10 cellular contexts compared by ENCODE assay signal in genomic region chr1:154751690-154752089, GRCh38.
DNase-seq lines count a peak whose midpoint lies in the region; ATAC-seq, FAIRE-seq and TF ChIP-seq lines count a peak whose summit lies in the region.
"Had no signal": no experiment of that assay in that cellular context is flagged by ENCODE, and none has a peak within 500 bp of the region (broad histone marks: within the 10 kb centered on the region; RNA-seq: fewer than 3 reads in every experiment).

No MANE protein-coding gene starts in this region.

- no peaks in the 10 kb centered on the region for H3K4me1 ChIP-seq in K562 (replicated peaks in 1 of 2; ENCODE audit: control insufficient read depth in 2 of 2, insufficient read depth in 2 of 2, low read length in 2 of 2)
- H3K4me1 ChIP-seq in PC-3 (ENCODE audit: insufficient read depth, low read length), result no peaks in the 10 kb centered on the region

- H4K20me1 ChIP-seq in K562 (replicated peaks; ENCODE audit: control insufficient read depth, insufficient read depth, low read length) (peaks cover 15% of the 10 kb centered on the region; the same call in 1 of the 2 replicates), PC-3 (ENCODE audit: low read length) (no peaks in the 10 kb centered on the region)

- no peak overlapping the region for H2AFZ ChIP-seq in K562 (ENCODE audit: low read depth, low read length)
- no peak overlapping the region for H2AFZ ChIP-seq in PC-3 (ENCODE audit: low read length)

- H3K79me2 ChIP-seq in K562 (ENCODE audit: control insufficient read depth, insufficient read depth, low read length) (no peaks in the 10 kb centered on the region), PC-3 (ENCODE audit: low read length) (no peaks in the 10 kb centered on the region)

- TF ChIP-seq RAD21 in K562 (CRISPR knock-in tag; conservative IDR thresholded peaks at IDR 0.05 in 1 of 2, IDR thresholded peaks at IDR 0.05 in 1 of 2), result no peak

- no peaks in the 10 kb centered on the region for H3K9me2 ChIP-seq in PC-3 (replicated peaks; ENCODE audit: low read length)

- no peaks in the 10 kb centered on the region for H3K9me3 Mint-ChIP-seq in natural killer cell
- H3K9me3 Mint-ChIP-seq: memory B cell had no signal

- H3K4me2 ChIP-seq in K562 (ENCODE audit: insufficient read depth, low read length) (no peak overlapping the region), PC-3 (ENCODE audit: low read length) (no peak overlapping the region)

- intact Hi-C loops in K562 (cut with micrococcal nuclease) (no loop called here), natural killer cell (cut with micrococcal nuclease) (no loop called here), PC-3 (cut with micrococcal nuclease) (no loop called here)

- no peaks in the 10 kb centered on the region for H3K36me3 ChIP-seq in K562 (ENCODE audit: control insufficient read depth, insufficient read depth, low read length)
- H3K36me3 ChIP-seq in PC-3 (ENCODE audit: low read depth, low read length), result no peaks in the 10 kb centered on the region

- H3K4me3 Mint-ChIP-seq in natural killer cell, result no peak overlapping the region
- H3K4me3 Mint-ChIP-seq: memory B cell had no signal

- no peaks in the 10 kb centered on the region for H3K9me1 ChIP-seq in K562 (ENCODE audit: control insufficient read depth, insufficient read depth, low read length)

- H3K36me3 Mint-ChIP-seq in natural killer cell, result no peaks in the 10 kb centered on the region
- H3K36me3 Mint-ChIP-seq: memory B cell had no signal

- TF ChIP-seq CTCF in K562 (IDR thresholded peaks at IDR 0.05 in 2 of 3, conservative IDR thresholded peaks at IDR 0.05 in 1 of 3; ENCODE audit: insufficient read depth in 2 of 3, low read depth in 1 of 3, low read length in 3 of 3), result no peak
- TF ChIP-seq CTCF in natural killer cell (IDR thresholded peaks at IDR 0.05), result no peak
- no peak for TF ChIP-seq CTCF in PC-3 (conservative IDR thresholded peaks at IDR 0.05; ENCODE audit: low read depth, low read length)

- no peak for ATAC-seq in K562
- ATAC-seq in natural killer cell, result no peak
- no peak for ATAC-seq in GM18519 (IDR thresholded peaks at IDR 0.05; ENCODE audit: low FRiP score, unreplicated experiment)
- no peak for ATAC-seq in HG03095 (IDR thresholded peaks at IDR 0.05; ENCODE audit: unreplicated experiment)
- ATAC-seq in PC-3, result no peak

- POLR2A ChIA-PET in K562 (lab: Yijun Ruan, JAX) (no interaction called here), PC-3 (lab: Charles Lee; ENCODE audit: unreplicated experiment) (no interaction called here)

- no peak overlapping the region for H3K27ac Mint-ChIP-seq in natural killer cell
- H3K27ac Mint-ChIP-seq: memory B cell had no signal

- DNase-seq in G401 (ENCODE audit: low spot score), result peak; percentile 23
- DNase-seq in NCI-H187 treated with DMSO at 0.1 percent for 48 hours (lab: John Stamatoyannopoulos, UW), result peak; percentile 99
- DNase-seq in K562 (ENCODE audit: extremely low read depth in 1 of 4, low spot score in 3 of 4), result no peak
- peak; percentile 12 for DNase-seq in natural killer cell
- DNase-seq in SHP77 treated with DMSO at 0.1 percent for 48 hours (lab: John Stamatoyannopoulos, UW), result no peak
- DNase-seq in PC-3, result no peak

- 2% methylated on average over 5 of the region's 5 CpGs for WGBS in K562 (ENCODE audit: insufficient coverage, low coverage, missing lambda C conversion rate)

- H3F3A ChIP-seq in PC-3 (ENCODE audit: low read length, unreplicated experiment), result no peaks in the 10 kb centered on the region

- TF ChIP-seq POLR2A in K562 (conservative IDR thresholded peaks at IDR 0.05), result no peak

- H3K27ac ChIP-seq in K562 (ENCODE audit: extremely low read depth, low read depth, low read length), result no peak overlapping the region
- H3K27ac ChIP-seq in PC-3 (ENCODE audit: low read length), result no peak overlapping the region
- H3K27ac ChIP-seq: SJCRH30 had no signal

- in situ Hi-C loops in G401 (cut with HindIII; ENCODE audit: low sequenced_read_pairs), result no loop called here
- in situ Hi-C loops in K562 (cut with MboI), result no loop called here

- CTCF ChIA-PET in K562 (lab: Yijun Ruan, JAX; ENCODE audit: low intra/inter-chr PET ratio) (no interaction called here), PC-3 (lab: Charles Lee) (no interaction called here)

- H3K4me3 ChIP-seq in K562 (no peak overlapping the region), PC-3 (ENCODE audit: low read length) (no peak overlapping the region)
- H3K4me3 ChIP-seq: SJCRH30 had no signal

- BruUV-seq in K562 (replicated peaks; lab: Mats Ljungman, UMichigan) (no TSS peak), PC-3 (replicated peaks; lab: Mats Ljungman, UMichigan) (no TSS peak)

- H3K9me3 ChIP-seq in K562 (replicated peaks; ENCODE audit: control insufficient read depth, insufficient read depth, low read depth, low read length) (no peaks in the 10 kb centered on the region), PC-3 (ENCODE audit: low read length) (no peaks in the 10 kb centered on the region)
- H3K9me3 ChIP-seq: SJCRH30 had no signal

- no peak for TF ChIP-seq EP300 in K562 (IDR thresholded peaks at IDR 0.05; ENCODE audit: low read length)

- H3K4me1 Mint-ChIP-seq in natural killer cell, result peaks cover 14 to 23% of the 10 kb centered on the region in 2 donors

- FAIRE-seq in K562 (lab: Jason Lieb, UNC), result no peak

- H3K9ac ChIP-seq in K562 (ENCODE audit: insufficient read depth in 1 of 2, low read depth in 2 of 2, low read length in 2 of 2) (no peak overlapping the region), PC-3 (ENCODE audit: low read length) (no peak overlapping the region)

- peaks cover 25 to 37% of the 10 kb centered on the region in 2 donors for H3K27me3 Mint-ChIP-seq in natural killer cell (ENCODE audit: low read depth in 2 of 2)

- H3K27me3 ChIP-seq in K562 (ENCODE audit: control insufficient read depth in 2 of 2, insufficient read depth in 2 of 2, low read length in 2 of 2), result peaks cover 45 to 77% of the 10 kb centered on the region in 2 experiments
- peaks cover 73% of the 10 kb centered on the region for H3K27me3 ChIP-seq in PC-3 (ENCODE audit: low read length)
- H3K27me3 ChIP-seq: SJCRH30 had no signal

TF ChIP-seq in K562, 482 proteins besides CTCF, POLR2A, EP300 and RAD21:
- peak; percentile 54 for TF ChIP-seq RFX1 (IDR thresholded peaks at IDR 0.05)
- TF ChIP-seq ZNF3 (CRISPR knock-in tag; IDR thresholded peaks at IDR 0.05), result no peak
- no peak for TF ChIP-seq PTRF (tag; IDR thresholded peaks at IDR 0.05)

Comparison
In these comparisons a context has a peak if more than half of its experiments do, and no peak if none do; other contexts are left out.
1. DNase-seq: peak in G401 (single experiment), NCI-H187 treated with DMSO at 0.1 percent for 48 hours (single experiment) and natural killer cell (single experiment); none in K562 (0 of 4), SHP77 treated with DMSO at 0.1 percent for 48 hours (single experiment) and PC-3 (single experiment).